15 cellular contexts compared by ENCODE assay signal in genomic region chr16:48014349-48015135, GRCh38.
DNase-seq lines count a peak whose midpoint lies in the region; ATAC-seq lines count a peak whose summit lies in the region.
"Had no signal": no experiment of that assay in that cellular context is flagged by ENCODE, and none has a peak within 500 bp of the region (broad histone marks: within the 10 kb centered on the region; RNA-seq: fewer than 3 reads in every experiment).

No MANE protein-coding gene starts in this region.

- H3K4me2 ChIP-seq in mesendoderm (ENCODE audit: low read length), result no peak overlapping the region

- ATAC-seq in activated CD8-positive, alpha-beta memory T cell treated with anti-CD3 and anti-CD28 coated beads, Interleukin-2, amount 10 ng/mL, durations not matched to agents 7 days and 5 days, result no peak
- ATAC-seq in HG03521 (IDR thresholded peaks at IDR 0.05; ENCODE audit: unreplicated experiment), result no peak
- ATAC-seq in HG02970 (IDR thresholded peaks at IDR 0.05; ENCODE audit: low FRiP score, unreplicated experiment), result no peak
- ATAC-seq: CD8-positive, alpha-beta T cell; left ventricle myocardium superior had no signal

- no peaks in the 10 kb centered on the region for H3K27me3 ChIP-seq in mesendoderm (ENCODE audit: insufficient read depth, low read length, poor library complexity)
- H3K27me3 ChIP-seq: ovary had no signal

- peak overlapping the region; percentile 24 for H3K27ac ChIP-seq in caudate nucleus (ENCODE audit: low read depth, low read length)
- H3K27ac ChIP-seq in mesendoderm (ENCODE audit: low read depth, low read length), result no peak overlapping the region
- H3K27ac ChIP-seq: ovary had no signal

- H2BK15ac ChIP-seq in mesendoderm (replicated peaks; ENCODE audit: low read depth), result no peak overlapping the region

- no peak overlapping the region for H2BK120ac ChIP-seq in mesendoderm (ENCODE audit: low read depth, low read length)

- no peak overlapping the region for H4K5ac ChIP-seq in mesendoderm (ENCODE audit: low read length)

- H3K9me3 Mint-ChIP-seq in activated CD8-positive, alpha-beta memory T cell treated with anti-CD3 and anti-CD28 coated beads, Interleukin-2, amount 10 ng/mL, durations not matched to agents 7 days and 5 days (ENCODE audit: low read depth), result no peaks in the 10 kb centered on the region

- H2AK5ac ChIP-seq in mesendoderm (ENCODE audit: low read length), result no peak overlapping the region

- H3K9ac ChIP-seq in mesendoderm (ENCODE audit: low read length), result no peak overlapping the region

- no peaks in the 10 kb centered on the region for H3K27me3 Mint-ChIP-seq in activated CD8-positive, alpha-beta memory T cell treated with anti-CD3 and anti-CD28 coated beads, Interleukin-2, amount 10 ng/mL, durations not matched to agents 7 days and 5 days

- H3K79me2 ChIP-seq in mesendoderm (ENCODE audit: control insufficient read depth, insufficient read depth, low read length), result no peaks in the 10 kb centered on the region

- no peak overlapping the region for H3K56ac ChIP-seq in mesendoderm (ENCODE audit: low read length)

- DNase-seq in Daoy (ENCODE audit: low read depth) (peak; percentile 71), LHCN-M2 (ENCODE audit: low read depth) (peak; percentile 26), caudate nucleus (lab: John Stamatoyannopoulos, UW) (peak in 44 of 61 donors; percentile 1 to 79 (median 26)), mesendoderm (peak; percentile 73), NCI-H82 treated with DMSO at 0.1 percent for 48 hours (lab: John Stamatoyannopoulos, UW; ENCODE audit: unreplicated experiment) (no peak)
- no peak for DNase-seq in activated CD8-positive, alpha-beta memory T cell treated with anti-CD3 and anti-CD28 coated beads, Interleukin-2, amount 10 ng/mL, durations not matched to agents 7 days and 5 days
- DNase-seq: CD8-positive, alpha-beta T cell; left ventricle myocardium superior; MM.1S; NCI-H510A; ovary; stimulated activated CD4-positive, alpha-beta T cell treated with anti-CD3 and anti-CD28 coated beads, Interleukin-1b, Interleukin-23, amount 100 ng/mL, for 48 hours; stimulated activated naive CD4-positive, alpha-beta T cell had no signal

- WGBS in mesendoderm (ENCODE audit: extremely low coverage, insufficient coverage, low lambda C conversion rate), result no CpG with 5 or more reads among the region's 10 CpGs

- H3K4me1 ChIP-seq in mesendoderm (ENCODE audit: control insufficient read depth, low read depth, low read length), result no peaks in the 10 kb centered on the region

- no peak overlapping the region for H3K4me3 Mint-ChIP-seq in activated CD8-positive, alpha-beta memory T cell treated with anti-CD3 and anti-CD28 coated beads, Interleukin-2, amount 10 ng/mL, durations not matched to agents 7 days and 5 days
- H3K4me3 Mint-ChIP-seq: CD8-positive, alpha-beta T cell had no signal

- H3K4me1 Mint-ChIP-seq in activated CD8-positive, alpha-beta memory T cell treated with anti-CD3 and anti-CD28 coated beads, Interleukin-2, amount 10 ng/mL, durations not matched to agents 7 days and 5 days, result no peaks in the 10 kb centered on the region

- H3K27ac Mint-ChIP-seq in activated CD8-positive, alpha-beta memory T cell treated with anti-CD3 and anti-CD28 coated beads, Interleukin-2, amount 10 ng/mL, durations not matched to agents 7 days and 5 days, result no peak overlapping the region
- H3K27ac Mint-ChIP-seq: CD8-positive, alpha-beta T cell had no signal

- H2BK5ac ChIP-seq in mesendoderm (ENCODE audit: low read length), result no peak overlapping the region

- H3K79me1 ChIP-seq in mesendoderm (ENCODE audit: low read length), result no peaks in the 10 kb centered on the region

- H3K36me3 Mint-ChIP-seq in activated CD8-positive, alpha-beta memory T cell treated with anti-CD3 and anti-CD28 coated beads, Interleukin-2, amount 10 ng/mL, durations not matched to agents 7 days and 5 days, result no peaks in the 10 kb centered on the region
- H3K36me3 Mint-ChIP-seq: CD8-positive, alpha-beta T cell had no signal

- no peak overlapping the region for H3K23ac ChIP-seq in mesendoderm (ENCODE audit: low read length)

- CTCF ChIA-PET in activated CD8-positive, alpha-beta memory T cell treated with anti-CD3 and anti-CD28 coated beads, Interleukin-2, amount 10 ng/mL, durations not matched to agents 7 days and 5 days (lab: Charles Lee), result no interaction called here

- no peak overlapping the region for H3K4me3 ChIP-seq in mesendoderm (ENCODE audit: low read length)
- H3K4me3 ChIP-seq: ovary had no signal

- no peak overlapping the region for H3K4ac ChIP-seq in mesendoderm (ENCODE audit: low read depth, low read length)

- H3K18ac ChIP-seq in mesendoderm (ENCODE audit: low read length), result no peak overlapping the region

- H4K8ac ChIP-seq in mesendoderm (ENCODE audit: low read depth, low read length), result no peak overlapping the region

- no peaks in the 10 kb centered on the region for H3K36me3 ChIP-seq in mesendoderm (ENCODE audit: control insufficient read depth, insufficient read depth, low read length)
- H3K36me3 ChIP-seq: ovary had no signal

Comparison
In these comparisons a context has a peak if more than half of its experiments do, and no peak if none do; other contexts are left out.
1. DNase-seq: peak in Daoy (single experiment), LHCN-M2 (single experiment), caudate nucleus (44 of 61) and mesendoderm (single experiment); none in NCI-H82 treated with DMSO at 0.1 percent for 48 hours (single experiment) and activated CD8-positive, alpha-beta memory T cell treated with anti-CD3 and anti-CD28 coated beads, Interleukin-2, amount 10 ng/mL, durations not matched to agents 7 days and 5 days (single experiment).